ENCODE assay signal across 8 cellular contexts in genomic region chr1:107765484-107765883, GRCh38.
"Had no signal": no experiment of that assay in that cellular context is flagged by ENCODE, and none has a peak within 500 bp of the region (broad histone marks: within the 10 kb centered on the region; RNA-seq: fewer than 3 reads in every experiment).

No MANE protein-coding gene starts in this region.

- H3K9me3 ChIP-seq: HAP-1 had no signal

- H3K4me3 ChIP-seq: GM23248, HAP-1, K562 had no signal

- ATAC-seq: HCT116, K562 had no signal

- H3K27ac ChIP-seq: GM23248 had no signal

- DNase-seq: GM23248, GOT3, H7, IMR-90, KG1 had no signal

- H2AFZ ChIP-seq: GM23248 had no signal

- H3K4me1 ChIP-seq: HAP-1 had no signal

- H3K36me3 ChIP-seq: HAP-1 had no signal
